In the genomic region with DNA sequence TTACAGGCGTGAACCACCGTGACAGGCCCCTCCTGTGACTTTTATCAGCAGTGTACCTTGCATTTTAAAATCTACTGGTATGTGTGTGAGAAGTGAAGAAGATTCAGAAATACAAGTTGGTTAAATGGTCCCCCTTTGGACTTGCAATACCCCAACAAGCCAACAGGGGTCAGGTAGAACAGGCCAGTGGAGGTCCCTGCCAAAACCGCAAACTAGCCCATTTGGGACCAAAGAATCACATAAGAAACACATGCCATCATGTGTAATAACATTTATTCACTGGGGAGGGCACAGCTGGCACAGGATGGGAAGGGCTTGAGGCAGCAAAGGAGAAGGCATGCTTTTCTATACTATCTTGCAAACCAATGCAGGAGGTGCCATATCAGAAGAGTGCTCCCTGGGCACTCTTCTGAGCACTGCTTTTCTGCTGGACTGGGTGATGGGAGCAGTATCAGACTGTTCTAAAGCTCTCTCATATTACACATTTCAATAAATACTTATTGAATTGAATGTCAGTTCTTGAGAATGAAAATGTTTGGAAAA, we compare ENCODE assay signal across 8 cellular contexts.
DNase-seq lines count a peak whose midpoint lies in the region; ATAC-seq and TF ChIP-seq lines count a peak whose summit lies in the region.

No MANE protein-coding gene starts in this region.

- CTCF ChIA-PET in AG04450 (lab: Charles Lee), result interaction anchor here (0.8 to 1.2 kb wide), 4 partner anchors 42 to 307 kb away, joined by 3 to 4 read pairs (median 4); no protein-coding TSS in a partner anchor

- H3K4me3 ChIP-seq in AG04450 (ENCODE audit: low read depth, low read length) (no peak overlapping the region), H7 (ENCODE audit: insufficient read depth, low read depth, low read length) (no peak overlapping the region), endodermal cell (ENCODE audit: low read length) (no peak overlapping the region), osteoblast (ENCODE audit: insufficient read depth, low read length) (no peak overlapping the region)

- H3K4me1 Mint-ChIP-seq in endodermal cell, result no peaks in the 10 kb centered on the region

- WGBS in endodermal cell (ENCODE audit: insufficient coverage in 1 of 2, insufficient read length in 1 of 2), 2 experiments, result 90% methylated on average over 3 of the region's 3 CpGs; no CpG with 5 or more reads in 1 of the 2 experiments

- H3K4me2 ChIP-seq in osteoblast (ENCODE audit: insufficient read depth, low read length), result peak overlapping the region; percentile 67

- H3K27ac ChIP-seq in AG04450 (ENCODE audit: low read depth, low read length) (no peak overlapping the region), VCaP (no peak overlapping the region), endodermal cell (ENCODE audit: low read depth, low read length) (no peak overlapping the region), osteoblast (ENCODE audit: low read depth, low read length) (peak overlapping the region; percentile 67)

- H3K4me3 Mint-ChIP-seq in endodermal cell, result no peak overlapping the region

- no peaks in the 10 kb centered on the region for H3K4me1 ChIP-seq in endodermal cell (ENCODE audit: control insufficient read depth, insufficient read depth, low read length)
- peaks cover 36% of the 10 kb centered on the region for H3K4me1 ChIP-seq in osteoblast (ENCODE audit: insufficient read depth, low read length)

- DNase-seq in AG04450 (ENCODE audit: low read depth, low spot score) (no peak), H7 (peak; percentile 62), endodermal cell (peak; percentile 86), osteoblast (ENCODE audit: insufficient read length, low spot score, missing footprints) (no peak), NCI-H2107 treated with DMSO at 0.1 percent for 48 hours (lab: John Stamatoyannopoulos, UW; ENCODE audit: unreplicated experiment) (no peak)

- peaks cover 34% of the 10 kb centered on the region for H3K36me3 Mint-ChIP-seq in endodermal cell (ENCODE audit: low read depth)

- peaks cover 2% of the 10 kb centered on the region for H4K20me1 ChIP-seq in osteoblast (ENCODE audit: insufficient read depth, low read length)

- TF ChIP-seq CTCF in AG04450 (IDR thresholded peaks at IDR 0.05; ENCODE audit: low read depth, low read length), result peak; percentile 70
- TF ChIP-seq CTCF in VCaP (conservative IDR thresholded peaks at IDR 0.05), result peak; percentile 62
- TF ChIP-seq CTCF in endodermal cell (conservative IDR thresholded peaks at IDR 0.05), result peak; percentile 87
- peak; percentile 75 for TF ChIP-seq CTCF in osteoblast (IDR thresholded peaks at IDR 0.05; ENCODE audit: extremely low read depth, low read depth, low read length)

- H3K36me3 ChIP-seq in H7 (replicated peaks; ENCODE audit: control insufficient read depth, insufficient read depth, low read length) (peaks cover 5% of the 10 kb centered on the region), endodermal cell (ENCODE audit: control insufficient read depth, insufficient read depth, low read length) (peaks cover 21% of the 10 kb centered on the region), osteoblast (ENCODE audit: insufficient read depth, low read length) (peaks cover 19% of the 10 kb centered on the region)

- POLR2A ChIA-PET in AG04450 (lab: Yijun Ruan, JAX), result interaction anchor here (0.8 to 0.9 kb wide), 2 partner anchors 101 to 237 kb away, joined by 3 read pairs; no protein-coding TSS in a partner anchor

- peaks cover 5% of the 10 kb centered on the region for H3K9me3 Mint-ChIP-seq in endodermal cell

- H3K27me3 Mint-ChIP-seq in endodermal cell (ENCODE audit: insufficient read depth), result no peaks in the 10 kb centered on the region

- ATAC-seq in HG03025 (IDR thresholded peaks at IDR 0.05; ENCODE audit: low FRiP score, unreplicated experiment), result no peak
- ATAC-seq in HG03565 (IDR thresholded peaks at IDR 0.05; ENCODE audit: unreplicated experiment), result no peak

- H3K9me3 ChIP-seq in AG04450 (ENCODE audit: control insufficient read depth, insufficient read depth, low read length) (no peaks in the 10 kb centered on the region), endodermal cell (ENCODE audit: control insufficient read depth, low read length) (peaks cover 9% of the 10 kb centered on the region), osteoblast (ENCODE audit: low read depth, low read length) (peaks cover 7% of the 10 kb centered on the region)

- no peak overlapping the region for H2AFZ ChIP-seq in osteoblast (ENCODE audit: low read length)

- H3K9ac ChIP-seq in endodermal cell (ENCODE audit: extremely low read depth, low read length, poor library complexity, severe bottlenecking), result no peak overlapping the region

- no peak overlapping the region for H3K27ac Mint-ChIP-seq in endodermal cell

- H3K79me2 ChIP-seq in osteoblast (ENCODE audit: insufficient read depth, low read length), result peaks cover 53% of the 10 kb centered on the region

- H3K27me3 ChIP-seq in AG04450 (ENCODE audit: control insufficient read depth, insufficient read depth, low read length) (peaks cover 2% of the 10 kb centered on the region), H7 (ENCODE audit: control insufficient read depth, insufficient read depth, low read length) (no peaks in the 10 kb centered on the region), endodermal cell (ENCODE audit: control insufficient read depth, insufficient read depth, low read length, poor library complexity, severe bottlenecking) (no peaks in the 10 kb centered on the region), osteoblast (ENCODE audit: insufficient read depth, low read length) (no peaks in the 10 kb centered on the region)

Comparison
In these comparisons a context has a peak if more than half of its experiments do, and no peak if none do; other contexts are left out.
1. DNase-seq: peak in H7 (single experiment) and endodermal cell (single experiment); none in AG04450 (single experiment), osteoblast (single experiment) and NCI-H2107 treated with DMSO at 0.1 percent for 48 hours (single experiment).
2. Peak in every context shown above with its lines, with median percentiles within 50 percentile points of each other: CTCF ChIP-seq.